ENCODE assay signal across 15 cellular contexts in genomic region chr6:88135578-88136114, GRCh38. TPM values are rescaled to one million over a fixed set of nuclear protein-coding genes. Genes with fewer than 3 reads are reported as not detected.
DNase-seq lines count a peak whose midpoint lies in the region; ATAC-seq and TF ChIP-seq lines count a peak whose summit lies in the region.
"Had no signal": no experiment of that assay in that cellular context is flagged by ENCODE, and none has a peak within 500 bp of the region (broad histone marks: within the 10 kb centered on the region; RNA-seq: fewer than 3 reads in every experiment).

No MANE protein-coding gene starts in this region.

- WGBS in lower leg skin, 2 donors, result 71 to 83% methylated on average over 5 of the region's 5 CpGs

- peaks cover 0 to 4% of the 10 kb centered on the region in 2 donors for H3K4me1 ChIP-seq in left lung
- H3K4me1 ChIP-seq: pancreas, SJCRH30 had no signal

- intact Hi-C loops in left lung (cut with DNase I) (no loop called here), lower leg skin (cut with DNase I; ENCODE audit: low total_unique reads) (no loop called here)

- no peak for TF ChIP-seq POLR2A in lower leg skin (IDR thresholded peaks at IDR 0.05)

- H3K27me3 ChIP-seq in GM06990 (replicated peaks; ENCODE audit: control insufficient read depth, insufficient read depth, low read length), result no peaks in the 10 kb centered on the region
- no peaks in the 10 kb centered on the region for H3K27me3 ChIP-seq in left lung
- H3K27me3 ChIP-seq: SJCRH30 had no signal

- H3K9me3 ChIP-seq in left lung, result no peaks in the 10 kb centered on the region
- H3K9me3 ChIP-seq: pancreas, SJCRH30 had no signal

- H3K36me3 ChIP-seq in GM06990 (ENCODE audit: control insufficient read depth, insufficient read depth, low read length), result no peaks in the 10 kb centered on the region
- H3K36me3 ChIP-seq in left lung, result no peaks in the 10 kb centered on the region
- H3K36me3 ChIP-seq: pancreas, SJCRH30 had no signal

- H3K4me3 ChIP-seq in GM06990 (replicated peaks; ENCODE audit: low read depth, low read length), result no peak overlapping the region
- H3K4me3 ChIP-seq in left lung, result no peak overlapping the region
- no peak overlapping the region for H3K4me3 ChIP-seq in lower leg skin (ENCODE audit: low read depth, poor library complexity, severe bottlenecking)
- H3K4me3 ChIP-seq: pancreas, SJCRH30 had no signal

- H3K27ac ChIP-seq in left lung, result no peak overlapping the region
- H3K27ac ChIP-seq: epithelial cell of prostate, pancreas, SJCRH30 had no signal

- peak; percentile 59 for DNase-seq in GM06990 (ENCODE audit: extremely low read depth, insufficient read length)
- no peak for DNase-seq in left lung
- DNase-seq in mesenteric fat pad (ENCODE audit: low spot score), result no peak
- no peak for DNase-seq in lower leg skin (ENCODE audit: low spot score in 2 of 2)
- DNase-seq in NCI-H524 treated with DMSO at 0.1 percent for 48 hours (lab: John Stamatoyannopoulos, UW), result no peak
- DNase-seq: GF-D8, kidney, NCI-H2029, pancreas, SJCRH30 had no signal

- no peak for TF ChIP-seq CTCF in GM06990 (IDR thresholded peaks at IDR 0.05; ENCODE audit: insufficient read depth, low read length, poor library complexity, severe bottlenecking)
- no peak for TF ChIP-seq CTCF in left lung (IDR thresholded peaks at IDR 0.05)
- TF ChIP-seq CTCF in lower leg skin (IDR thresholded peaks at IDR 0.05), result no peak

- ATAC-seq in GM19351 (IDR thresholded peaks at IDR 0.05; ENCODE audit: unreplicated experiment), result peak; percentile 77
- peak; percentile 71 for ATAC-seq in HG02840 (IDR thresholded peaks at IDR 0.05; ENCODE audit: low FRiP score, unreplicated experiment)
- ATAC-seq in HG03558 (IDR thresholded peaks at IDR 0.05; ENCODE audit: extremely low read depth, unreplicated experiment), result peak; percentile 77
- no peak for ATAC-seq in left lung
- ATAC-seq: pancreas had no signal

RNA-seq across cellular contexts. Expression of gene CNR1, which starts 30.5 kb away (rescaled TPM):
- total RNA-seq in left lung (10 to 100 TPM; 16.4 to 29.8 TPM), mesenteric fat pad (16.7 TPM), lower leg skin (10 to 100 TPM in 1 of 4 donors, 1 to 10 TPM in 3; 2.6 to 17.7 (median 5.0) TPM)
- total RNA-seq: HT1080 had no signal
